1 cellular context compared by ENCODE assay signal in the genomic region with DNA sequence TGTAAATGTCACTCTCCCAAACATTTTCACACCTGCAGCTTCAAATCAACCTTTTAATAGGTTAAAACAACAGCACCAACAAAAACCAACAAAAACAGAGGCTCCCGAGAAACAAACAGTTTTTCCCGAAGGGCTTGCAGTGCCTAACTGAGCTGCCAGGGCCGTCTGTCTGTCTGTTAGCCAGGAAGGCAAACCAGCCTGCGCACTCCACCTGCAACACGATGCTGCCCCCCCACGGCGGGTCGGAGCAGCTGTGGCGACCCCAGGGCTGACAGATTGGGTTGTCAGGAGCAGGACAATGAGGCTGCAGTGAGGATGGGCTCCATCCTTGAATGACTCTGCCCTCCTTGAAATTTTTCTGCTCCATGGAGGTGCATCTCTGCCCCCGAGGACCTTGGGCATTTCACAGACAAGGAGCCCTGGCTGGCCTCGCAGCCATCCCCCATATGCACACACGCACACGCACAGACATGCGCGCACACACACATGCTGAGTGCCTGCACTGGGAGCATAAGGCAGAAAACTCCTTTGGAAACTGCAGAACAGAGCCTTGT.
TF ChIP-seq lines count a peak whose summit lies in the region.

No MANE protein-coding gene starts in this region.

TF ChIP-seq in GM23338, 12 proteins besides CTCF, POLR2A, EP300 and RAD21 (continued from another document):
- TF ChIP-seq, protein P1, sequence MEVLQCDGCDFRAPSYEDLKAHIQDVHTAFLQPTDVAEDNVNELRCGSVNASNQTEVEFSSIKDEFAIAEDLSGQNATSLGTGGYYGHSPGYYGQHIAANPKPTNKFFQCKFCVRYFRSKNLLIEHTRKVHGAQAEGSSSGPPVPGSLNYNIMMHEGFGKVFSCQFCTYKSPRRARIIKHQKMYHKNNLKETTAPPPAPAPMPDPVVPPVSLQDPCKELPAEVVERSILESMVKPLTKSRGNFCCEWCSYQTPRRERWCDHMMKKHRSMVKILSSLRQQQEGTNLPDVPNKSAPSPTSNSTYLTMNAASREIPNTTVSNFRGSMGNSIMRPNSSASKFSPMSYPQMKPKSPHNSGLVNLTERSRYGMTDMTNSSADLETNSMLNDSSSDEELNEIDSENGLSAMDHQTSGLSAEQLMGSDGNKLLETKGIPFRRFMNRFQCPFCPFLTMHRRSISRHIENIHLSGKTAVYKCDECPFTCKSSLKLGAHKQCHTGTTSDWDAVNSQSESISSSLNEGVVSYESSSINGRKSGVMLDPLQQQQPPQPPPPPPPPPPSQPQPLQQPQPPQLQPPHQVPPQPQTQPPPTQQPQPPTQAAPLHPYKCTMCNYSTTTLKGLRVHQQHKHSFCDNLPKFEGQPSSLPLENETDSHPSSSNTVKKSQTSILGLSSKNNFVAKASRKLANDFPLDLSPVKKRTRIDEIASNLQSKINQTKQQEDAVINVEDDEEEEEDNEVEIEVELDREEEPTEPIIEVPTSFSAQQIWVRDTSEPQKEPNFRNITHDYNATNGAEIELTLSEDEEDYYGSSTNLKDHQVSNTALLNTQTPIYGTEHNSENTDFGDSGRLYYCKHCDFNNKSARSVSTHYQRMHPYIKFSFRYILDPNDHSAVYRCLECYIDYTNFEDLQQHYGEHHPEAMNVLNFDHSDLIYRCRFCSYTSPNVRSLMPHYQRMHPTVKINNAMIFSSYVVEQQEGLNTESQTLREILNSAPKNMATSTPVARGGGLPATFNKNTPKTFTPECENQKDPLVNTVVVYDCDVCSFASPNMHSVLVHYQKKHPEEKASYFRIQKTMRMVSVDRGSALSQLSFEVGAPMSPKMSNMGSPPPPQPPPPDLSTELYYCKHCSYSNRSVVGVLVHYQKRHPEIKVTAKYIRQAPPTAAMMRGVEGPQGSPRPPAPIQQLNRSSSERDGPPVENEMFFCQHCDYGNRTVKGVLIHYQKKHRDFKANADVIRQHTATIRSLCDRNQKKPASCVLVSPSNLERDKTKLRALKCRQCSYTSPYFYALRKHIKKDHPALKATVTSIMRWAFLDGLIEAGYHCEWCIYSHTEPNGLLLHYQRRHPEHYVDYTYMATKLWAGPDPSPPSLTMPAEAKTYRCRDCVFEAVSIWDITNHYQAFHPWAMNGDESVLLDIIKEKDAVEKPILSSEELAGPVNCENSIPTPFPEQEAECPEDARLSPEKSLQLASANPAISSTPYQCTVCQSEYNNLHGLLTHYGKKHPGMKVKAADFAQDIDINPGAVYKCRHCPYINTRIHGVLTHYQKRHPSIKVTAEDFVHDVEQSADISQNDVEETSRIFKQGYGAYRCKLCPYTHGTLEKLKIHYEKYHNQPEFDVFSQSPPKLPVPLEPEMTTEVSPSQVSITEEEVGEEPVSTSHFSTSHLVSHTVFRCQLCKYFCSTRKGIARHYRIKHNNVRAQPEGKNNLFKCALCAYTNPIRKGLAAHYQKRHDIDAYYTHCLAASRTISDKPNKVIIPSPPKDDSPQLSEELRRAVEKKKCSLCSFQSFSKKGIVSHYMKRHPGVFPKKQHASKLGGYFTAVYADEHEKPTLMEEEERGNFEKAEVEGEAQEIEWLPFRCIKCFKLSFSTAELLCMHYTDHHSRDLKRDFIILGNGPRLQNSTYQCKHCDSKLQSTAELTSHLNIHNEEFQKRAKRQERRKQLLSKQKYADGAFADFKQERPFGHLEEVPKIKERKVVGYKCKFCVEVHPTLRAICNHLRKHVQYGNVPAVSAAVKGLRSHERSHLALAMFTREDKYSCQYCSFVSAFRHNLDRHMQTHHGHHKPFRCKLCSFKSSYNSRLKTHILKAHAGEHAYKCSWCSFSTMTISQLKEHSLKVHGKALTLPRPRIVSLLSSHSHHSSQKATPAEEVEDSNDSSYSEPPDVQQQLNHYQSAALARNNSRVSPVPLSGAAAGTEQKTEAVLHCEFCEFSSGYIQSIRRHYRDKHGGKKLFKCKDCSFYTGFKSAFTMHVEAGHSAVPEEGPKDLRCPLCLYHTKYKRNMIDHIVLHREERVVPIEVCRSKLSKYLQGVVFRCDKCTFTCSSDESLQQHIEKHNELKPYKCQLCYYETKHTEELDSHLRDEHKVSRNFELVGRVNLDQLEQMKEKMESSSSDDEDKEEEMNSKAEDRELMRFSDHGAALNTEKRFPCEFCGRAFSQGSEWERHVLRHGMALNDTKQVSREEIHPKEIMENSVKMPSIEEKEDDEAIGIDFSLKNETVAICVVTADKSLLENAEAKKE (CRISPR knock-in tag; IDR thresholded peaks at IDR 0.05), result no peak
- TF ChIP-seq EZH2 (IDR thresholded peaks at IDR 0.05; ENCODE audit: low read depth, unreplicated experiment), result no peak
- TF ChIP-seq ZNF331 (CRISPR knock-in tag; IDR thresholded peaks at IDR 0.05; ENCODE audit: low read depth), result no peak
- no peak for TF ChIP-seq POLR2AphosphoS5 (IDR thresholded peaks at IDR 0.05; ENCODE audit: low read depth)
- TF ChIP-seq STAT1 (IDR thresholded peaks at IDR 0.05; ENCODE audit: unreplicated experiment), result no peak
- TF ChIP-seq JUNB (IDR thresholded peaks at IDR 0.05; ENCODE audit: unreplicated experiment), result no peak
